Comparison of ENCODE assay signal across 34 cellular contexts in genomic region chr5:157893611-157894010, GRCh38.
"Had no signal": no experiment of that assay in that cellular context is flagged by ENCODE, and none has a peak within 500 bp of the region (broad histone marks: within the 10 kb centered on the region; RNA-seq: fewer than 3 reads in every experiment).

No MANE protein-coding gene starts in this region.

- H3K4me3 ChIP-seq: MG63 had no signal

- DNase-seq: Karpas-422, Kasumi-1, MG63, MM.1S, MV-4-11, NCI-H1048, NCI-H1092, NCI-H1092 treated with DMSO at 0.1 percent for 48 hours, NCI-H1105, NCI-H1105 treated with DMSO at 0.1 percent for 48 hours, NCI-H1417, NCI-H1417 treated with DMSO at 0.1 percent for 48 hours, NCI-H1436, NCI-H1436 treated with DMSO at 0.1 percent for 48 hours, NCI-H146, NCI-H1694, NCI-H1694 treated with DMSO at 0.1 percent for 48 hours, NCI-H187, NCI-H187 treated with DMSO at 0.1 percent for 48 hours, NCI-H1930, NCI-H2029, NCI-H2029 treated with DMSO at 0.1 percent for 48 hours, NCI-H2081, NCI-H2081 treated with DMSO at 0.1 percent for 48 hours, NCI-H2107, NCI-H2171, NCI-H2171 treated with DMSO at 0.1 percent for 48 hours, NCI-H2227 treated with DMSO at 0.1 percent for 48 hours, NCI-H226, NCI-H345, NCI-H446, NCI-H446 treated with DMSO at 0.1 percent for 48 hours, NCI-H510A, NCI-H510A treated with DMSO at 0.1 percent for 48 hours had no signal

- H3K36me3 ChIP-seq: MG63 had no signal

- H3K9me3 ChIP-seq: MG63 had no signal

- H3K27me3 ChIP-seq: MG63 had no signal
